In genomic region chr16:67246945-67247697, GRCh38 we compare ENCODE assay signal across 8 cellular contexts. TPM values are rescaled to one million over a fixed set of nuclear protein-coding genes. Genes with fewer than 3 reads are reported as not detected.
DNase-seq lines count a peak whose midpoint lies in the region; ATAC-seq and TF ChIP-seq lines count a peak whose summit lies in the region.

TSS of gene FHOD1 (minus strand) at chr16:67247481. CDS start at chr16:67247410, 71 bp downstream.

- peak within 1 kb of the TSS; percentile 59 to 93 for H3K27ac ChIP-seq in coronary artery

- POLR2A ChIA-PET in activated CD4-positive, alpha-beta T cell treated with anti-CD3 and anti-CD28 coated beads, Interleukin-2, amount 10 ng/mL, durations not matched to agents 7 days and 5 days (lab: Charles Lee): no interaction called here

- peaks cover 47% of the 10 kb centered on the region for H3K4me1 Mint-ChIP-seq in activated CD4-positive, alpha-beta T cell treated with anti-CD3 and anti-CD28 coated beads, Interleukin-2, amount 10 ng/mL, durations not matched to agents 7 days and 5 days

- TF ChIP-seq CTCF in coronary artery (IDR thresholded peaks at IDR 0.05): no peak

- H3K27ac Mint-ChIP-seq in activated CD4-positive, alpha-beta T cell treated with anti-CD3 and anti-CD28 coated beads, Interleukin-2, amount 10 ng/mL, durations not matched to agents 7 days and 5 days: peak within 1 kb of the TSS; percentile 87

- no peaks in the 10 kb centered on the region for H3K9me3 Mint-ChIP-seq in activated CD4-positive, alpha-beta T cell treated with anti-CD3 and anti-CD28 coated beads, Interleukin-2, amount 10 ng/mL, durations not matched to agents 7 days and 5 days

- CTCF ChIA-PET in activated CD4-positive, alpha-beta T cell treated with anti-CD3 and anti-CD28 coated beads, Interleukin-2, amount 10 ng/mL, durations not matched to agents 7 days and 5 days (lab: Charles Lee): interaction anchor here (1.0 to 4.6 kb wide), 8 partner anchors 8 to 92 kb away, joined by 3 to 24 read pairs (median 7); partner anchors contain the start of genes NOL3 and TMEM208

- H3K27me3 Mint-ChIP-seq in activated CD4-positive, alpha-beta T cell treated with anti-CD3 and anti-CD28 coated beads, Interleukin-2, amount 10 ng/mL, durations not matched to agents 7 days and 5 days: peaks cover 24% of the 10 kb centered on the region

- DNase-seq in C1 segment of cervical spinal cord (lab: John Stamatoyannopoulos, UW) (peak; percentile 51 to 94 (median 84)), NCI-H748 (lab: John Stamatoyannopoulos, UW; ENCODE audit: unreplicated experiment) (peak; percentile 89), coronary artery (ENCODE audit: low spot score) (peak; percentile 99), left kidney (ENCODE audit: low read depth, low spot score) (peak; percentile 98)
- DNase-seq in activated CD4-positive, alpha-beta T cell treated with anti-CD3 and anti-CD28 coated beads, Interleukin-2, amount 10 ng/mL, durations not matched to agents 7 days and 5 days: peak; percentile 98
- DNase-seq in stimulated activated CD4-positive, alpha-beta T cell treated with anti-CD3 and anti-CD28 coated beads, Interleukin-1b, Interleukin-23, amount 100 ng/mL, for 48 hours: peak; percentile 98

- peak within 1 kb of the TSS; percentile 91 for H3K4me3 Mint-ChIP-seq in activated CD4-positive, alpha-beta T cell treated with anti-CD3 and anti-CD28 coated beads, Interleukin-2, amount 10 ng/mL, durations not matched to agents 7 days and 5 days

- H3K4me3 ChIP-seq in coronary artery: peak within 1 kb of the TSS; percentile 86

- no peaks in the 10 kb centered on the region for H3K36me3 Mint-ChIP-seq in activated CD4-positive, alpha-beta T cell treated with anti-CD3 and anti-CD28 coated beads, Interleukin-2, amount 10 ng/mL, durations not matched to agents 7 days and 5 days (ENCODE audit: low read depth)

- peak; percentile 52 for ATAC-seq in GM19372 (IDR thresholded peaks at IDR 0.05; ENCODE audit: low read depth, unreplicated experiment)
- ATAC-seq in HG03521 (IDR thresholded peaks at IDR 0.05; ENCODE audit: unreplicated experiment): peak; percentile 55

RNA-seq across cellular contexts. Expression of gene FHOD1, which starts in this region (rescaled TPM):
- 10 to 100 TPM; 59.2 to 62.0 TPM for total RNA-seq in activated CD4-positive, alpha-beta T cell treated with anti-CD3 and anti-CD28 coated beads, Interleukin-2, amount 10 ng/mL, durations not matched to agents 7 days and 5 days

Comparison
In these comparisons a context has a peak if more than half of its experiments do, and no peak if none do; other contexts are left out.
1. Peak in every context shown above with its lines: DNase-seq, ATAC-seq, H3K4me3 ChIP-seq and H3K27ac ChIP-seq.